Comparison of ENCODE assay signal across 1 cellular context in genomic region chr2:37779123-37779522, GRCh38.
TF ChIP-seq lines count a peak whose summit lies in the region.

No MANE protein-coding gene starts in this region.

TF ChIP-seq in A549, 52 proteins besides CTCF, POLR2A, EP300 and RAD21 (continued from another document):
- TF ChIP-seq FOSL2 (IDR thresholded peaks at IDR 0.05) (no peak), FOSL2 (CRISPR knock-in tag; IDR thresholded peaks at IDR 0.05) (no peak), GATA3 (IDR thresholded peaks at IDR 0.05; ENCODE audit: borderline replicate concordance) (no peak), REST (IDR thresholded peaks at IDR 0.05) (no peak), RNF2 (IDR thresholded peaks at IDR 0.05; ENCODE audit: borderline replicate concordance, low read depth) (no peak), MAZ (IDR thresholded peaks at IDR 0.05; ENCODE audit: borderline replicate concordance, low read depth, low read length) (no peak), SMC3 (IDR thresholded peaks at IDR 0.05) (no peak), CBX8 (IDR thresholded peaks at IDR 0.05) (no peak)
